ENCODE assay signal across 27 cellular contexts in genomic region chr5:15959560-15960164, GRCh38.
DNase-seq lines count a peak whose midpoint lies in the region; ATAC-seq and TF ChIP-seq lines count a peak whose summit lies in the region.
"Had no signal": no experiment of that assay in that cellular context is flagged by ENCODE, and none has a peak within 500 bp of the region (broad histone marks: within the 10 kb centered on the region; RNA-seq: fewer than 3 reads in every experiment).

No MANE protein-coding gene starts in this region.

- H3K27ac ChIP-seq in right cardiac atrium (ENCODE audit: low read length) = no peak overlapping the region
- H3K27ac ChIP-seq: cardiac muscle cell, right lobe of liver, stomach, uterus had no signal

- H3K9me3 ChIP-seq in right cardiac atrium (ENCODE audit: control insufficient read depth, low read length) = no peaks in the 10 kb centered on the region
- H3K9me3 ChIP-seq: right lobe of liver, stomach, uterus had no signal

- H3K4me1 Mint-ChIP-seq in nephron = peaks cover 7% of the 10 kb centered on the region
- H3K4me1 Mint-ChIP-seq in stimulated activated naive CD8-positive, alpha-beta T cell treated with anti-CD3 and anti-CD28 coated beads, Interleukin-15, amount 100 ng/mL, for 72 hours = no peaks in the 10 kb centered on the region
- H3K4me1 Mint-ChIP-seq: activated CD4-positive, alpha-beta T cell treated with anti-CD3 and anti-CD28 coated beads for 36 hours; CD4-positive, alpha-beta memory T cell had no signal

- TF ChIP-seq CTCF in fibroblast of mammary gland (conservative IDR thresholded peaks at IDR 0.05; ENCODE audit: control insufficient read depth, insufficient read depth, low read depth, low read length) = no peak
- TF ChIP-seq CTCF in nephron (IDR thresholded peaks at IDR 0.05; ENCODE audit: unreplicated experiment in 3 of 3) = no peak

- no peaks in the 10 kb centered on the region for H3K4me1 ChIP-seq in right cardiac atrium (ENCODE audit: control insufficient read depth, insufficient read depth, low read length)
- H3K4me1 ChIP-seq: right lobe of liver, stomach, uterus had no signal

- H3K27me3 ChIP-seq in right cardiac atrium (ENCODE audit: control insufficient read depth, insufficient read depth) = no peaks in the 10 kb centered on the region
- H3K27me3 ChIP-seq: cardiac muscle cell, right lobe of liver, stomach, uterus had no signal

- peak overlapping the region; percentile 2 to 58 (median 48) for H3K27ac Mint-ChIP-seq in nephron
- H3K27ac Mint-ChIP-seq in stimulated activated naive CD8-positive, alpha-beta T cell treated with anti-CD3 and anti-CD28 coated beads, Interleukin-15, amount 100 ng/mL, for 72 hours = no peak overlapping the region
- H3K27ac Mint-ChIP-seq: activated CD4-positive, alpha-beta T cell treated with anti-CD3 and anti-CD28 coated beads for 36 hours; activated naive CD8-positive, alpha-beta T cell; CD4-positive, alpha-beta memory T cell; dendritic cell treated with granulocyte-macrophage colony-stimulating factor and Interleukin-4, amounts not matched to agents 40 ng/mL and 50 ng/mL, for 4 days had no signal

- H3K4me3 ChIP-seq in right cardiac atrium (ENCODE audit: low read length) = no peak overlapping the region
- no peak overlapping the region for H3K4me3 ChIP-seq in fibroblast of mammary gland (ENCODE audit: control insufficient read depth, low read depth, low read length)
- H3K4me3 ChIP-seq: cardiac muscle cell, right lobe of liver, stomach, uterus had no signal

- WGBS in right cardiac atrium = 67% methylated on average over 5 of the region's 5 CpGs

- H3K4me3 Mint-ChIP-seq in nephron = no peak overlapping the region
- no peak overlapping the region for H3K4me3 Mint-ChIP-seq in stimulated activated naive CD8-positive, alpha-beta T cell treated with anti-CD3 and anti-CD28 coated beads, Interleukin-15, amount 100 ng/mL, for 72 hours
- H3K4me3 Mint-ChIP-seq: activated CD4-positive, alpha-beta T cell treated with anti-CD3 and anti-CD28 coated beads for 36 hours; activated naive CD8-positive, alpha-beta T cell; CD4-positive, alpha-beta memory T cell; dendritic cell treated with granulocyte-macrophage colony-stimulating factor and Interleukin-4, amounts not matched to agents 40 ng/mL and 50 ng/mL, for 4 days had no signal

- intact Hi-C loops in Right ventricle myocardium inferior (cut with DNase I) (no loop called here), right cardiac atrium (cut with DNase I) (no loop called here)

- DNase-seq in Right ventricle myocardium inferior (ENCODE audit: missing footprints) = no peak
- no peak for DNase-seq in right cardiac atrium
- peak; percentile 15 for DNase-seq in fibroblast of mammary gland (ENCODE audit: low read depth)
- no peak for DNase-seq in stimulated activated naive CD8-positive, alpha-beta T cell treated with anti-CD3 and anti-CD28 coated beads, Interleukin-15, amount 100 ng/mL, for 72 hours
- no peak for DNase-seq in NCI-H510A treated with DMSO at 0.1 percent for 48 hours (lab: John Stamatoyannopoulos, UW)
- DNase-seq: 8988T; activated CD4-positive, alpha-beta T cell treated with anti-CD3 and anti-CD28 coated beads for 36 hours; activated effector memory CD4-positive, alpha-beta T cell treated with Interleukin-2 at 50 U/mL for 16 hours; aorta; CD4-positive, alpha-beta memory T cell; mesendoderm; NCI-H146; NCI-H446; OCI-M1; right lobe of liver; stimulated activated CD4-positive, alpha-beta T cell treated with anti-CD3 and anti-CD28 coated beads, Interleukin-12 subunit alpha, Interleukin-12 subunit beta, amount 100 ng/mL, for 4 hours; stimulated activated CD4-positive, alpha-beta T cell treated with anti-CD3 and anti-CD28 coated beads, Interleukin-2, amount 100 ng/mL, for 48 hours; stomach had no signal

- peaks cover 4% of the 10 kb centered on the region for H3K36me3 Mint-ChIP-seq in nephron (ENCODE audit: low read depth)
- H3K36me3 Mint-ChIP-seq: activated naive CD8-positive, alpha-beta T cell; CD4-positive, alpha-beta memory T cell had no signal

- no peaks in the 10 kb centered on the region for H3K9me3 Mint-ChIP-seq in nephron
- no peaks in the 10 kb centered on the region for H3K9me3 Mint-ChIP-seq in stimulated activated naive CD8-positive, alpha-beta T cell treated with anti-CD3 and anti-CD28 coated beads, Interleukin-15, amount 100 ng/mL, for 72 hours

- no peaks in the 10 kb centered on the region for H3K27me3 Mint-ChIP-seq in nephron (ENCODE audit: low read depth)
- no peaks in the 10 kb centered on the region for H3K27me3 Mint-ChIP-seq in stimulated activated naive CD8-positive, alpha-beta T cell treated with anti-CD3 and anti-CD28 coated beads, Interleukin-15, amount 100 ng/mL, for 72 hours
- H3K27me3 Mint-ChIP-seq: activated CD4-positive, alpha-beta T cell treated with anti-CD3 and anti-CD28 coated beads for 36 hours; activated naive CD8-positive, alpha-beta T cell; CD4-positive, alpha-beta memory T cell; dendritic cell treated with granulocyte-macrophage colony-stimulating factor and Interleukin-4, amounts not matched to agents 40 ng/mL and 50 ng/mL, for 4 days had no signal

- ATAC-seq in Right ventricle myocardium inferior = peak; percentile 90
- no peak for ATAC-seq in right cardiac atrium
- ATAC-seq in SK-N-SH treated with all-trans-retinoic acid at 6 μM for 48 hours = peak; percentile 85
- ATAC-seq in stimulated activated naive CD8-positive, alpha-beta T cell treated with anti-CD3 and anti-CD28 coated beads, Interleukin-15, amount 100 ng/mL, for 72 hours = no peak
- ATAC-seq in HG02938 (IDR thresholded peaks at IDR 0.05; ENCODE audit: unreplicated experiment) = no peak
- ATAC-seq: activated CD4-positive, alpha-beta T cell treated with anti-CD3 and anti-CD28 coated beads for 36 hours; esophagus mucosa; left lobe of liver; right lobe of liver had no signal

TF ChIP-seq in SK-N-SH treated with all-trans-retinoic acid at 6 μM for 48 hours, 23 proteins besides CTCF, POLR2A, EP300 and RAD21:
- 0 out of 2 replicates have a peak, but pooled peaks have one; percentile 53 for TF ChIP-seq SNAI2 (CRISPR knock-in tag; IDR thresholded peaks at IDR 0.05)
- TF ChIP-seq PPARA (CRISPR knock-in tag; IDR thresholded peaks at IDR 0.05; ENCODE audit: borderline replicate concordance) = no peak
- TF ChIP-seq ZNF8 (CRISPR knock-in tag; IDR thresholded peaks at IDR 0.05) = no peak
- TF ChIP-seq, protein P1, sequence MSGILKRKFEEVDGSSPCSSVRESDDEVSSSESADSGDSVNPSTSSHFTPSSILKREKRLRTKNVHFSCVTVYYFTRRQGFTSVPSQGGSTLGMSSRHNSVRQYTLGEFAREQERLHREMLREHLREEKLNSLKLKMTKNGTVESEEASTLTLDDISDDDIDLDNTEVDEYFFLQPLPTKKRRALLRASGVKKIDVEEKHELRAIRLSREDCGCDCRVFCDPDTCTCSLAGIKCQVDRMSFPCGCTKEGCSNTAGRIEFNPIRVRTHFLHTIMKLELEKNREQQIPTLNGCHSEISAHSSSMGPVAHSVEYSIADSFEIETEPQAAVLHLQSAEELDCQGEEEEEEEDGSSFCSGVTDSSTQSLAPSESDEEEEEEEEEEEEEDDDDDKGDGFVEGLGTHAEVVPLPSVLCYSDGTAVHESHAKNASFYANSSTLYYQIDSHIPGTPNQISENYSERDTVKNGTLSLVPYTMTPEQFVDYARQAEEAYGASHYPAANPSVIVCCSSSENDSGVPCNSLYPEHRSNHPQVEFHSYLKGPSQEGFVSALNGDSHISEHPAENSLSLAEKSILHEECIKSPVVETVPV (CRISPR knock-in tag; IDR thresholded peaks at IDR 0.05) = peak; percentile 61; the same call in 1 of the 2 replicates
- peak; percentile 90 for TF ChIP-seq TSHZ2 (CRISPR knock-in tag; IDR thresholded peaks at IDR 0.05)
- TF ChIP-seq TCF4 (CRISPR knock-in tag; IDR thresholded peaks at IDR 0.05; ENCODE audit: borderline replicate concordance) = peak; percentile 99
- TF ChIP-seq ZNF70 (CRISPR knock-in tag; IDR thresholded peaks at IDR 0.05) = peak; percentile 14; the same call in 1 of the 2 replicates
- TF ChIP-seq TOX (CRISPR knock-in tag; IDR thresholded peaks at IDR 0.05; ENCODE audit: borderline replicate concordance) = no peak
- TF ChIP-seq ESRRG (CRISPR knock-in tag; IDR thresholded peaks at IDR 0.05) = 0 out of 2 replicates have a peak, but pooled peaks have one; percentile 31
TF ChIP-seq in SK-N-SH treated with all-trans-retinoic acid at 6 μM for 48 hours: peak in this region for 6.

Comparison
In these comparisons a context has a peak if more than half of its experiments do, and no peak if none do; other contexts are left out.
1. ATAC-seq: peak in Right ventricle myocardium inferior (single experiment) and SK-N-SH treated with all-trans-retinoic acid at 6 μM for 48 hours (single experiment); none in right cardiac atrium (0 of 2), stimulated activated naive CD8-positive, alpha-beta T cell treated with anti-CD3 and anti-CD28 coated beads, Interleukin-15, amount 100 ng/mL, for 72 hours (single experiment) and HG02938 (single experiment).
2. H3K27ac Mint-ChIP-seq: peak in nephron (3 of 3); none in stimulated activated naive CD8-positive, alpha-beta T cell treated with anti-CD3 and anti-CD28 coated beads, Interleukin-15, amount 100 ng/mL, for 72 hours (0 of 2).